Comparison of ENCODE assay signal across 17 cellular contexts in genomic region chr9:36963356-36963755, GRCh38.
DNase-seq lines count a peak whose midpoint lies in the region; ATAC-seq and TF ChIP-seq lines count a peak whose summit lies in the region.
"Had no signal": no experiment of that assay in that cellular context is flagged by ENCODE, and none has a peak within 500 bp of the region (broad histone marks: within the 10 kb centered on the region; RNA-seq: fewer than 3 reads in every experiment).

No MANE protein-coding gene starts in this region.

- WGBS in H9 (ENCODE audit: extremely low coverage, insufficient read length, low lambda C conversion rate) = no CpG with 5 or more reads among the region's 7 CpGs

- H3K4me3 Mint-ChIP-seq in H9 (no peak overlapping the region), naive B cell (peak overlapping the region in 1 of 8 donors; percentile 37)
- no peak overlapping the region for H3K4me3 Mint-ChIP-seq in stimulated activated memory B cell treated with anti-CD40 and anti-IgM and Interleukin-4, amounts not matched to agents 10 μg/mL and 1 μg/mL and 100 μg/mL, for 72 hours
- H3K4me3 Mint-ChIP-seq in activated T-helper 1 cell treated with anti-CD3 and anti-CD28 coated beads, Interleukin-12 subunit alpha, Interleukin-12 subunit beta, Interleukin-2, Interleukin-4 antibody, amounts not matched to agents 30 ng/mL and 10 ng/mL and 1 ng/mL, durations not matched to agents 14 hours and 24 hours and 36 hours = no peak overlapping the region
- H3K4me3 Mint-ChIP-seq: CD4-positive, alpha-beta memory T cell; GM23338 had no signal

- no peak overlapping the region for H4K8ac ChIP-seq in H9 (replicated peaks; ENCODE audit: insufficient read length, low read depth, low read length)

- H3K4me2 ChIP-seq in H9 (ENCODE audit: insufficient read depth, insufficient read length, low read length) = no peak overlapping the region
- H3K4me2 ChIP-seq: GM23338 had no signal

- H2BK5ac ChIP-seq in H9 (ENCODE audit: insufficient read length, low read length) = no peak overlapping the region

- no peaks in the 10 kb centered on the region for H3K79me2 ChIP-seq in H9 (ENCODE audit: insufficient read depth, low read length)

- no peak overlapping the region for H3K9ac ChIP-seq in H9 (ENCODE audit: extremely low read depth, insufficient read length, low read length)

- H3K4me1 Mint-ChIP-seq in H9 = peaks cover 7 to 9% of the 10 kb centered on the region in 2 experiments; a peak in 2 of 4 replicates
- H3K4me1 Mint-ChIP-seq in naive B cell = peaks cover 56 to 84% (median 68%) of the 10 kb centered on the region in 3 donors
- peaks cover 58% of the 10 kb centered on the region for H3K4me1 Mint-ChIP-seq in stimulated activated memory B cell treated with anti-CD40 and anti-IgM and Interleukin-4, amounts not matched to agents 10 μg/mL and 1 μg/mL and 100 μg/mL, for 72 hours
- H3K4me1 Mint-ChIP-seq in activated T-helper 1 cell treated with anti-CD3 and anti-CD28 coated beads, Interleukin-12 subunit alpha, Interleukin-12 subunit beta, Interleukin-2, Interleukin-4 antibody, amounts not matched to agents 30 ng/mL and 10 ng/mL and 1 ng/mL, durations not matched to agents 14 hours and 24 hours and 36 hours (ENCODE audit: low read depth) = no peaks in the 10 kb centered on the region
- H3K4me1 Mint-ChIP-seq: CD4-positive, alpha-beta memory T cell had no signal

- H3K79me1 ChIP-seq in H9 (ENCODE audit: insufficient read depth, low read depth, low read length, poor library complexity, severe bottlenecking) = no peaks in the 10 kb centered on the region

- no peak overlapping the region for H2AFZ ChIP-seq in H9 (ENCODE audit: low read length)
- H2AFZ ChIP-seq: GM23338 had no signal

- ATAC-seq in naive B cell (ENCODE audit: low read depth in 2 of 2) (no peak), HG03342 (IDR thresholded peaks at IDR 0.05; ENCODE audit: unreplicated experiment) (no peak)
- no peak for ATAC-seq in stimulated activated memory B cell treated with anti-CD40 and anti-IgM and Interleukin-4, amounts not matched to agents 10 μg/mL and 1 μg/mL and 100 μg/mL, for 72 hours
- ATAC-seq: GM23338, HepG2 had no signal

- no peaks in the 10 kb centered on the region for H3K27me3 ChIP-seq in H9 (ENCODE audit: insufficient read depth, low read length)
- H3K27me3 ChIP-seq: BE2C had no signal

- H3K9me3 Mint-ChIP-seq in H9 (no peaks in the 10 kb centered on the region), naive B cell (no peaks in the 10 kb centered on the region)
- no peaks in the 10 kb centered on the region for H3K9me3 Mint-ChIP-seq in stimulated activated memory B cell treated with anti-CD40 and anti-IgM and Interleukin-4, amounts not matched to agents 10 μg/mL and 1 μg/mL and 100 μg/mL, for 72 hours
- no peaks in the 10 kb centered on the region for H3K9me3 Mint-ChIP-seq in activated T-helper 1 cell treated with anti-CD3 and anti-CD28 coated beads, Interleukin-12 subunit alpha, Interleukin-12 subunit beta, Interleukin-2, Interleukin-4 antibody, amounts not matched to agents 30 ng/mL and 10 ng/mL and 1 ng/mL, durations not matched to agents 14 hours and 24 hours and 36 hours
- H3K9me3 Mint-ChIP-seq: CD4-positive, alpha-beta memory T cell; GM23338 had no signal

- H2BK120ac ChIP-seq in H9 (ENCODE audit: low read depth, low read length, poor library complexity, severe bottlenecking) = no peak overlapping the region

- H2BK20ac ChIP-seq in H9 (ENCODE audit: low read depth, low read length, poor library complexity, severe bottlenecking) = no peak overlapping the region

- H3K56ac ChIP-seq in H9 (ENCODE audit: insufficient read length, low read depth, low read length) = no peak overlapping the region

- no peak overlapping the region for H3K14ac ChIP-seq in H9 (ENCODE audit: insufficient read depth, low read length)

- H3K23ac ChIP-seq in H9 (ENCODE audit: insufficient read length, low read depth, low read length) = no peak overlapping the region

- TF ChIP-seq CTCF in H9 (conservative IDR thresholded peaks at IDR 0.05) = no peak

- H3K27ac Mint-ChIP-seq in H9 (no peak overlapping the region), naive B cell (peak overlapping the region in 5 of 6 donors; percentile 69 to 86 (median 78))
- H3K27ac Mint-ChIP-seq in stimulated activated memory B cell treated with anti-CD40 and anti-IgM and Interleukin-4, amounts not matched to agents 10 μg/mL and 1 μg/mL and 100 μg/mL, for 72 hours = peak overlapping the region; percentile 21
- H3K27ac Mint-ChIP-seq in activated T-helper 1 cell treated with anti-CD3 and anti-CD28 coated beads, Interleukin-12 subunit alpha, Interleukin-12 subunit beta, Interleukin-2, Interleukin-4 antibody, amounts not matched to agents 30 ng/mL and 10 ng/mL and 1 ng/mL, durations not matched to agents 14 hours and 24 hours and 36 hours = no peak overlapping the region
- H3K27ac Mint-ChIP-seq: CD4-positive, alpha-beta memory T cell; GM23338 had no signal

- no peak overlapping the region for H4K5ac ChIP-seq in H9 (ENCODE audit: insufficient read length, low read depth, low read length)

- no peak overlapping the region for H2AK5ac ChIP-seq in H9 (ENCODE audit: insufficient read length, low read length)

- H3K4ac ChIP-seq in H9 (ENCODE audit: low read depth, low read length) = no peak overlapping the region

- no peak overlapping the region for H2BK12ac ChIP-seq in H9 (ENCODE audit: insufficient read length, low read depth, low read length)

- no peak overlapping the region for H4K91ac ChIP-seq in H9 (ENCODE audit: insufficient read length, low read depth, low read length)

- no peaks in the 10 kb centered on the region for H4K20me1 ChIP-seq in H9 (ENCODE audit: control insufficient read depth, insufficient read depth, insufficient read length)

- no peak overlapping the region for H3K18ac ChIP-seq in H9 (ENCODE audit: insufficient read length, low read depth, low read length)

- H3K27ac ChIP-seq in H9 (ENCODE audit: insufficient read length, low read depth, low read length) = no peak overlapping the region
- H3K27ac ChIP-seq: C4-2B had no signal

- H3K27me3 Mint-ChIP-seq in H9 (ENCODE audit: low read depth) = peaks cover 9% of the 10 kb centered on the region
- no peaks in the 10 kb centered on the region for H3K27me3 Mint-ChIP-seq in naive B cell
- no peaks in the 10 kb centered on the region for H3K27me3 Mint-ChIP-seq in stimulated activated memory B cell treated with anti-CD40 and anti-IgM and Interleukin-4, amounts not matched to agents 10 μg/mL and 1 μg/mL and 100 μg/mL, for 72 hours
- peaks cover 12% of the 10 kb centered on the region for H3K27me3 Mint-ChIP-seq in activated T-helper 1 cell treated with anti-CD3 and anti-CD28 coated beads, Interleukin-12 subunit alpha, Interleukin-12 subunit beta, Interleukin-2, Interleukin-4 antibody, amounts not matched to agents 30 ng/mL and 10 ng/mL and 1 ng/mL, durations not matched to agents 14 hours and 24 hours and 36 hours (ENCODE audit: insufficient read depth)

- intact Hi-C loops in activated T-helper 1 cell treated with anti-CD3 and anti-CD28 coated beads, Interleukin-12 subunit alpha, Interleukin-12 subunit beta, Interleukin-2, Interleukin-4 antibody, amounts not matched to agents 30 ng/mL and 10 ng/mL and 1 ng/mL, durations not matched to agents 14 hours and 24 hours and 36 hours (cut with micrococcal nuclease) = no loop called here

- H3K4me1 ChIP-seq in H9 (ENCODE audit: insufficient read depth, low read length) = no peaks in the 10 kb centered on the region
- H3K4me1 ChIP-seq: BE2C had no signal

- no peaks in the 10 kb centered on the region for H3K23me2 ChIP-seq in H9 (ENCODE audit: insufficient read length, low read depth, low read length, poor library complexity, severe bottlenecking)

- no peaks in the 10 kb centered on the region for H3K36me3 Mint-ChIP-seq in H9 (ENCODE audit: insufficient read depth in 1 of 3, low read depth in 3 of 3)
- H3K36me3 Mint-ChIP-seq in naive B cell = peaks cover 10 to 54% of the 10 kb centered on the region in 2 donors
- H3K36me3 Mint-ChIP-seq in stimulated activated memory B cell treated with anti-CD40 and anti-IgM and Interleukin-4, amounts not matched to agents 10 μg/mL and 1 μg/mL and 100 μg/mL, for 72 hours = peaks cover 86% of the 10 kb centered on the region
- H3K36me3 Mint-ChIP-seq in activated T-helper 1 cell treated with anti-CD3 and anti-CD28 coated beads, Interleukin-12 subunit alpha, Interleukin-12 subunit beta, Interleukin-2, Interleukin-4 antibody, amounts not matched to agents 30 ng/mL and 10 ng/mL and 1 ng/mL, durations not matched to agents 14 hours and 24 hours and 36 hours (ENCODE audit: low read depth) = no peaks in the 10 kb centered on the region

- no peak overlapping the region for H3T11ph ChIP-seq in H9 (ENCODE audit: low read length)

- H3K9me3 ChIP-seq in H9 (ENCODE audit: control insufficient read depth, low read depth, low read length) = no peaks in the 10 kb centered on the region
- H3K9me3 ChIP-seq: BE2C, HAP-1 had no signal

- H2BK15ac ChIP-seq in H9 (ENCODE audit: low read depth, low read length) = no peak overlapping the region

- DNase-seq in H9 = peak; percentile 14
- peak; percentile 39 for DNase-seq in ecto neural progenitor cell (ENCODE audit: low spot score)
- DNase-seq in naive B cell = no peak
- no peak for DNase-seq in activated T-helper 1 cell treated with anti-CD3 and anti-CD28 coated beads, Interleukin-12 subunit alpha, Interleukin-12 subunit beta, Interleukin-2, Interleukin-4 antibody, amounts not matched to agents 30 ng/mL and 10 ng/mL and 1 ng/mL, durations not matched to agents 14 hours and 24 hours and 36 hours (ENCODE audit: low spot score)
- no peak for DNase-seq in nucleus accumbens (lab: John Stamatoyannopoulos, UW)
- DNase-seq: BE2C; CD4-positive, alpha-beta memory T cell; COR-L47; DMS153; DMS79 treated with DMSO at 0.1 percent for 48 hours; EL had no signal

Comparison
In these comparisons a context has a peak if more than half of its experiments do, and no peak if none do; other contexts are left out.
1. DNase-seq: peak in H9 (single experiment) and ecto neural progenitor cell (single experiment); none in naive B cell (single experiment), activated T-helper 1 cell treated with anti-CD3 and anti-CD28 coated beads, Interleukin-12 subunit alpha, Interleukin-12 subunit beta, Interleukin-2, Interleukin-4 antibody, amounts not matched to agents 30 ng/mL and 10 ng/mL and 1 ng/mL, durations not matched to agents 14 hours and 24 hours and 36 hours (single experiment) and nucleus accumbens (0 of 56).
2. H3K27ac Mint-ChIP-seq: peak in naive B cell (5 of 6) and stimulated activated memory B cell treated with anti-CD40 and anti-IgM and Interleukin-4, amounts not matched to agents 10 μg/mL and 1 μg/mL and 100 μg/mL, for 72 hours (single experiment); none in H9 (0 of 3) and activated T-helper 1 cell treated with anti-CD3 and anti-CD28 coated beads, Interleukin-12 subunit alpha, Interleukin-12 subunit beta, Interleukin-2, Interleukin-4 antibody, amounts not matched to agents 30 ng/mL and 10 ng/mL and 1 ng/mL, durations not matched to agents 14 hours and 24 hours and 36 hours (single experiment).